24 cellular contexts compared by ENCODE assay signal in genomic region chr6:97644353-97644752, GRCh38.
DNase-seq lines count a peak whose midpoint lies in the region; ATAC-seq, FAIRE-seq and TF ChIP-seq lines count a peak whose summit lies in the region.
"Had no signal": no experiment of that assay in that cellular context is flagged by ENCODE, and none has a peak within 500 bp of the region (broad histone marks: within the 10 kb centered on the region; RNA-seq: fewer than 3 reads in every experiment).

No MANE protein-coding gene starts in this region.

- POLR2A ChIA-PET in SK-N-SH (lab: Yijun Ruan, JAX) = no interaction called here

- intact Hi-C loops in posterior cingulate gyrus (cut with DNase I) = no loop called here

- H4K20me1 ChIP-seq in SK-N-SH (ENCODE audit: insufficient read depth) = no peaks in the 10 kb centered on the region
- H4K20me1 ChIP-seq: BLaER1 had no signal

- TF ChIP-seq CTCF in SK-N-SH (IDR thresholded peaks at IDR 0.05) = no peak

- no peak for TF ChIP-seq RAD21 in SK-N-SH (IDR thresholded peaks at IDR 0.05; ENCODE audit: low read length)

- no peaks in the 10 kb centered on the region for H3K27me3 ChIP-seq in SK-N-SH (ENCODE audit: insufficient read depth)
- H3K27me3 ChIP-seq: BE2C, BLaER1 had no signal

- peaks cover under 1% of the 10 kb centered on the region for H3K9me3 ChIP-seq in SK-N-SH
- H3K9me3 ChIP-seq: BE2C had no signal

- no peak for TF ChIP-seq EP300 in SK-N-SH (IDR thresholded peaks at IDR 0.05; ENCODE audit: borderline replicate concordance in 1 of 2, low read depth in 1 of 2, low read length in 1 of 2)

- H3K4me1 ChIP-seq in SK-N-SH (ENCODE audit: control insufficient read depth in 1 of 2, insufficient read depth in 2 of 2, low read depth in 1 of 2, low read length in 1 of 2) = no peaks in the 10 kb centered on the region; a peak in 1 of 4 replicates
- H3K4me1 ChIP-seq: BLaER1 had no signal

- FAIRE-seq in islet of Langerhans (lab: Jason Lieb, UNC) = peak; percentile 38
- FAIRE-seq: GM12878, GM12892, GM18507 had no signal

- peak overlapping the region; percentile 4; the same call in 1 of the 2 replicates for H2AFZ ChIP-seq in SK-N-SH (ENCODE audit: low read depth)

- H3K9me2 ChIP-seq in SK-N-SH = no peaks in the 10 kb centered on the region

- DNase-seq in SK-N-SH (peak; percentile 29), SK-N-DZ (ENCODE audit: low spot score) (peak; percentile 70), posterior cingulate gyrus (no peak)
- DNase-seq: 8988T; ACHN; BE2C; C1 segment of cervical spinal cord; CD4-positive, alpha-beta memory T cell; CD4-positive, CD25-positive, alpha-beta regulatory T cell; CD8-positive, alpha-beta memory T cell; COR-L47; DMS 273 treated with DMSO at 0.1 percent for 48 hours; DMS153; DMS53; DMS79; DND-41; EL; GDM1 had no signal

- no peak for ATAC-seq in SK-N-SH treated with all-trans-retinoic acid at 6 μM for 48 hours
- ATAC-seq: GM12878 had no signal

- no peak overlapping the region for H3K4me2 ChIP-seq in SK-N-SH
- H3K4me2 ChIP-seq: BLaER1 had no signal

- no peaks in the 10 kb centered on the region for H3K36me3 ChIP-seq in SK-N-SH (replicated peaks in 1 of 2; ENCODE audit: control insufficient read depth in 1 of 2, insufficient read depth in 2 of 2, low read length in 1 of 2)
- H3K36me3 ChIP-seq: BE2C, BLaER1 had no signal

- no peak overlapping the region for H3K9ac ChIP-seq in SK-N-SH
- H3K9ac ChIP-seq: BLaER1 had no signal

- H3K27ac ChIP-seq in SK-N-SH (ENCODE audit: low read depth in 2 of 2, low read length in 1 of 2) = no peak overlapping the region
- H3K27ac ChIP-seq: BLaER1 had no signal

- H3F3A ChIP-seq in SK-N-SH (replicated peaks; ENCODE audit: insufficient read depth) = no peaks in the 10 kb centered on the region

- H3K4me3 ChIP-seq in SK-N-SH (ENCODE audit: low read depth in 2 of 2, low read length in 1 of 2) = no peak overlapping the region
- H3K4me3 ChIP-seq: BLaER1, GM12878 had no signal

- no peaks in the 10 kb centered on the region for H3K79me2 ChIP-seq in SK-N-SH (ENCODE audit: insufficient read depth)

- CTCF ChIA-PET in SK-N-SH (lab: Yijun Ruan, JAX) = no interaction called here

- 14% methylated on average over 2 of the region's 2 CpGs for WGBS in SK-N-SH (ENCODE audit: low lambda C conversion rate)

TF ChIP-seq in SK-N-SH, 30 proteins besides CTCF, POLR2A, EP300 and RAD21:
- peak; percentile 42; the same call in 1 of the 2 replicates for TF ChIP-seq GATA2 (CRISPR knock-in tag; IDR thresholded peaks at IDR 0.05)
- TF ChIP-seq IRF3 (IDR thresholded peaks at IDR 0.05; ENCODE audit: low read depth, low read length) = no peak
- no peak for TF ChIP-seq CHD2 (IDR thresholded peaks at IDR 0.05; ENCODE audit: low read length, partially characterized antibody)

TF ChIP-seq in SK-N-SH treated with all-trans-retinoic acid at 6 μM for 48 hours, 23 proteins besides CTCF, POLR2A, EP300 and RAD21:
- TF ChIP-seq ZNF8 (CRISPR knock-in tag; IDR thresholded peaks at IDR 0.05) = no peak
TF ChIP-seq in SK-N-SH treated with all-trans-retinoic acid at 6 μM for 48 hours: peak in this region for 0.

Comparison
In these comparisons a context has a peak if more than half of its experiments do, and no peak if none do; other contexts are left out.
1. DNase-seq: peak in SK-N-SH (single experiment) and SK-N-DZ (single experiment); none in posterior cingulate gyrus (0 of 10).